In genomic region chr12:110039085-110039807, GRCh38 we compare ENCODE assay signal across 8 cellular contexts. TPM values are rescaled to one million over a fixed set of nuclear protein-coding genes. Genes with fewer than 3 reads are reported as not detected.
DNase-seq lines count a peak whose midpoint lies in the region; ATAC-seq and TF ChIP-seq lines count a peak whose summit lies in the region.

No MANE protein-coding gene starts in this region.

- H3K4me3 ChIP-seq in GM12865 (ENCODE audit: low read depth, low read length): no peak overlapping the region
- peak overlapping the region; percentile 32; the same call in 1 of the 2 replicates for H3K4me3 ChIP-seq in PC-9
- H3K4me3 ChIP-seq in body of pancreas: no peak overlapping the region
- H3K4me3 ChIP-seq in lung: no peak overlapping the region

- no TSS peak for BruUV-seq in PC-9 (replicated peaks; lab: Mats Ljungman, UMichigan)

- no peaks in the 10 kb centered on the region for H3K9me2 ChIP-seq in PC-9 (ENCODE audit: insufficient read depth)

- TF ChIP-seq CTCF in GM12865 (IDR thresholded peaks at IDR 0.05; ENCODE audit: insufficient read depth, low read depth, low read length, missing control alignments) (no peak), PC-9 (conservative IDR thresholded peaks at IDR 0.05) (no peak), body of pancreas (IDR thresholded peaks at IDR 0.05) (no peak), lung (IDR thresholded peaks at IDR 0.05; ENCODE audit: control extremely low read depth, extremely low read depth) (no peak)

- H3K4me1 ChIP-seq in PC-9 (replicated peaks; ENCODE audit: insufficient read depth) (peaks cover 35% of the 10 kb centered on the region), body of pancreas (peaks cover 35% of the 10 kb centered on the region), lung (ENCODE audit: control insufficient read depth in 2 of 2, insufficient read depth in 2 of 2, low read length in 2 of 2) (peaks cover 0 to 13% of the 10 kb centered on the region in 2 donors)

- no peaks in the 10 kb centered on the region for H3K36me3 ChIP-seq in PC-9 (ENCODE audit: low read depth)
- no peaks in the 10 kb centered on the region for H3K36me3 ChIP-seq in body of pancreas (replicated peaks in 1 of 2; ENCODE audit: insufficient read depth in 1 of 2, low read depth in 2 of 2)
- peaks cover 25% of the 10 kb centered on the region in 2 donors for H3K36me3 ChIP-seq in lung (ENCODE audit: control insufficient read depth in 2 of 2, insufficient read depth in 2 of 2, low read length in 2 of 2)

- peak; percentile 10 for DNase-seq in GM12865 (ENCODE audit: low read depth)
- DNase-seq in PC-9: peak; percentile 68 to 99
- peak; percentile 30 to 60 (median 52) for DNase-seq in body of pancreas
- DNase-seq in lung (ENCODE audit: low spot score): peak; percentile 66
- DNase-seq in ecto neural progenitor cell (ENCODE audit: low spot score): no peak
- DNase-seq in COR-L47 (lab: John Stamatoyannopoulos, UW): no peak

- H4K20me1 ChIP-seq in PC-9 (ENCODE audit: insufficient read depth): no peaks in the 10 kb centered on the region; the same call in 1 of the 2 replicates

- peaks cover 51% of the 10 kb centered on the region for H3F3A ChIP-seq in PC-9 (ENCODE audit: insufficient read depth, low read depth)

- intact Hi-C loops in PC-9 (cut with micrococcal nuclease; ENCODE audit: unreplicated experiment): loop anchor here (1.0 to 5.0 kb wide), 3 partner anchors 40 to 87 kb away; partner anchors contain the start of gene ANKRD13A
- intact Hi-C loops in body of pancreas (cut with DNase I): no loop called here

- WGBS in body of pancreas, 2 donors: 29% methylated on average over 5 of the region's 5 CpGs
- 39 to 41% methylated on average over 5 of the region's 5 CpGs for WGBS in lung, 2 donors

- TF ChIP-seq POLR2A in body of pancreas (IDR thresholded peaks at IDR 0.05): no peak

- no peak overlapping the region for H2AFZ ChIP-seq in PC-9

- H3K27me3 ChIP-seq in PC-9 (ENCODE audit: insufficient read depth, low read depth) (no peaks in the 10 kb centered on the region), body of pancreas (no peaks in the 10 kb centered on the region), lung (ENCODE audit: control insufficient read depth, insufficient read depth) (no peaks in the 10 kb centered on the region)

- POLR2A ChIA-PET in PC-9 (lab: Charles Lee; ENCODE audit: unreplicated experiment): no interaction called here

- H3K9me3 ChIP-seq in PC-9 (ENCODE audit: insufficient read depth, low read depth) (no peaks in the 10 kb centered on the region), body of pancreas (no peaks in the 10 kb centered on the region), lung (ENCODE audit: control insufficient read depth in 2 of 2, insufficient read depth in 1 of 2, low read length in 1 of 2) (no peaks in the 10 kb centered on the region)

- H3K27ac ChIP-seq in PC-9 (peak overlapping the region; percentile 95), body of pancreas (peak overlapping the region; percentile 54 to 89 (median 78)), lung (ENCODE audit: low read depth in 1 of 2, low read length in 1 of 2) (peak overlapping the region in 1 of 2 donors; percentile 85)

- ATAC-seq in body of pancreas: peak; percentile 86
- peak; percentile 60 for ATAC-seq in lung (ENCODE audit: insufficient read depth, low FRiP score)
- no peak for ATAC-seq in GM21723 (IDR thresholded peaks at IDR 0.05; ENCODE audit: unreplicated experiment)
- no peak for ATAC-seq in HG02885 (IDR thresholded peaks at IDR 0.05; ENCODE audit: poor library complexity, unreplicated experiment)

- CTCF ChIA-PET in PC-9 (lab: Charles Lee): no interaction called here

- peaks cover 34% of the 10 kb centered on the region; the same call in 1 of the 2 replicates for H3K79me2 ChIP-seq in PC-9 (ENCODE audit: low read depth)

- peak overlapping the region; percentile 75 for H3K4me2 ChIP-seq in PC-9

RNA-seq across cellular contexts. Expression of gene C12orf76, which starts 9.1 kb away (rescaled TPM):
- total RNA-seq in PC-9 (2021) (29.2 and 29.4 TPM in 2 replicates), body of pancreas (10 to 100 TPM in 1 of 2 donors, 1 to 10 TPM in 1; 2.0 to 15.3 TPM), lung (10 to 100 TPM; 23.3 to 30.5 TPM)
- polyA plus RNA-seq in lung: 10 to 100 TPM; 15.4 to 24.6 TPM

RNA-seq across cellular contexts. Expression of gene ANKRD13A, which starts 40.0 kb away (rescaled TPM):
- 61.8 and 66.9 TPM in 2 replicates for total RNA-seq in PC-9 (2021)
- total RNA-seq in body of pancreas: 10 to 100 TPM; 33.0 to 35.0 TPM
- 10 to 100 TPM; 68.8 to 83.0 TPM for total RNA-seq in lung
- 10 to 100 TPM; 21.6 to 38.8 TPM for polyA plus RNA-seq in lung

RNA-seq across cellular contexts. Expression of gene GIT2, which starts 43.1 kb away (rescaled TPM):
- total RNA-seq in PC-9 (2021) (27.2 and 36.7 TPM in 2 replicates), body of pancreas (10 to 100 TPM; 44.4 to 50.1 TPM), lung (10 to 100 TPM; 55.5 to 75.8 TPM)
- 10 to 100 TPM; 13.5 to 24.7 TPM for polyA plus RNA-seq in lung

Comparison
In these comparisons a context has a peak if more than half of its experiments do, and no peak if none do; other contexts are left out.
1. DNase-seq: peak in GM12865 (single experiment), PC-9 (2 of 2), body of pancreas (4 of 4) and lung (single experiment); none in ecto neural progenitor cell (single experiment) and COR-L47 (single experiment).
2. ATAC-seq: peak in body of pancreas (single experiment) and lung (single experiment); none in GM21723 (single experiment) and HG02885 (single experiment).